ENCODE assay signal across 21 cellular contexts in the genomic region with DNA sequence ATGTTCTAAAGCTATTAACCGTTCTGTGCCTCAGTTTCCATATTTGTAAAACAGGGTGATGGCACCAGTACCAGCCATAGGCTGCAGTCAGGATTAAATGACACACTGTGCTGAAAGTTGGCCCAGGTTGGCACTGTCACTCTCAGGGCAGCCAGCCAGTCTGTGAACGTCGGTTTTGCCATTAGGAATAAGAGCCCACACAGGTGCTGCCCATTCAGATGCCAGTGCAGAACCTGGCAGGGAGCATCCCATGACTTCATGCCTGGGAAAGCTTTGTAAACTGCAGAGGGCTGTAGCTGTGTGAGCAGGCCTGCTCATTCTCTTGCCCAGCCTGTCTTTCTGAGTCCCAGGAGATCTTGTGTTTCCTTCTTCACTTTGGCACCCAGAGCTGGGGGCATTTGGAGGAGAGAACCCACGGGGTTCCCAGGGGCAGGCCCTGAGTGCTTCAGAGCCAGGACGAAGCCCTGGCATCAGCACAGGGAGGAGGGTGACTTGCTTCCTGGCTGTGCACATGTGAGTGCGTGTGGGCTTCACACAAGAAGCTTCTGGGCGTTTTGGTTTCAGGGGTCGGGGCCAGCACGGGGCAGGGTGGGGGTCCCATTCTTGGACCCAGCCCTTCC. TPM values are rescaled to one million over a fixed set of nuclear protein-coding genes. Genes with fewer than 3 reads are reported as not detected.
DNase-seq lines count a peak whose midpoint lies in the region; ATAC-seq and TF ChIP-seq lines count a peak whose summit lies in the region.
"Had no signal": no experiment of that assay in that cellular context is flagged by ENCODE, and none has a peak within 500 bp of the region (broad histone marks: within the 10 kb centered on the region; RNA-seq: fewer than 3 reads in every experiment).

No MANE protein-coding gene starts in this region.

- H3K27ac Mint-ChIP-seq in activated CD4-positive, alpha-beta T cell treated with anti-CD3 and anti-CD28 coated beads for 36 hours, result no peak overlapping the region
- H3K27ac Mint-ChIP-seq: activated naive CD4-positive, alpha-beta T cell treated with anti-CD3 and anti-CD28 coated beads, Interleukin-2, amount 50 U/mL, for 24 hours had no signal

- H3K4me1 Mint-ChIP-seq in activated CD4-positive, alpha-beta T cell treated with anti-CD3 and anti-CD28 coated beads for 36 hours, result peaks cover 16% of the 10 kb centered on the region

- no peaks in the 10 kb centered on the region for H3K9me3 ChIP-seq in heart right ventricle
- H3K9me3 ChIP-seq in body of pancreas, result no peaks in the 10 kb centered on the region
- H3K9me3 ChIP-seq in neutrophil, result no peaks in the 10 kb centered on the region
- H3K9me3 ChIP-seq: sigmoid colon, SK-N-SH, tibial nerve had no signal

- peak in 2 of 3 donors; percentile 36 to 41 for TF ChIP-seq POLR2A in body of pancreas (IDR thresholded peaks at IDR 0.05)

- H3K27ac ChIP-seq in heart right ventricle (no peak overlapping the region), body of pancreas (peak overlapping the region; percentile 6 to 86 (median 75)), neutrophil (peak overlapping the region; percentile 45)

- intact Hi-C loops in left ventricle myocardium superior (cut with micrococcal nuclease) (no loop called here), heart right ventricle (cut with DNase I) (no loop called here), body of pancreas (cut with DNase I) (no loop called here)
- intact Hi-C loops in activated CD4-positive, alpha-beta T cell treated with anti-CD3 and anti-CD28 coated beads for 36 hours (cut with DNase I, micrococcal nuclease), result no loop called here

- H3K4me3 Mint-ChIP-seq in activated CD4-positive, alpha-beta T cell treated with anti-CD3 and anti-CD28 coated beads for 36 hours, result no peak overlapping the region
- H3K4me3 Mint-ChIP-seq: activated naive CD4-positive, alpha-beta T cell treated with anti-CD3 and anti-CD28 coated beads, Interleukin-2, amount 50 U/mL, for 24 hours; CD8-positive, alpha-beta memory T cell had no signal

- DNase-seq in left ventricle myocardium superior (no peak), heart right ventricle (no peak), body of pancreas (peak; percentile 79 to 86 (median 82)), ureter (ENCODE audit: low spot score) (no peak), epidermal melanocyte (ENCODE audit: insufficient read length, low spot score) (no peak)
- no peak for DNase-seq in activated CD4-positive, alpha-beta T cell treated with anti-CD3 and anti-CD28 coated beads for 36 hours
- DNase-seq: activated CD4-positive, alpha-beta T cell treated with anti-CD3 and anti-CD28 coated beads, Interleukin-2, amount 50 U/mL, for 1 hour; NCI-H1417 treated with DMSO at 0.1 percent for 48 hours; NCI-H524; occipital lobe; OCI-M1; sigmoid colon; SK-N-SH; stimulated activated CD4-positive, alpha-beta T cell treated with anti-CD3 and anti-CD28 coated beads, Interleukin-4, amount 100 ng/mL, for 24 hours; stimulated activated CD8-positive, alpha-beta memory T cell treated with anti-CD3 and anti-CD28 coated beads, Interleukin-4, amount 100 ng/mL, for 48 hours had no signal

- ATAC-seq in left ventricle myocardium superior (peak; percentile 3), heart right ventricle (no peak), body of pancreas (peak; percentile 80), GM19455 (IDR thresholded peaks at IDR 0.05; ENCODE audit: unreplicated experiment) (no peak)
- ATAC-seq in activated CD4-positive, alpha-beta T cell treated with anti-CD3 and anti-CD28 coated beads for 36 hours, result no peak
- ATAC-seq: K562 had no signal

- CTCF ChIA-PET in activated CD4-positive, alpha-beta T cell treated with anti-CD3 and anti-CD28 coated beads for 36 hours (lab: Charles Lee), result interaction anchor here (0.5 to 1.2 kb wide), 5 partner anchors 76 to 304 kb away, joined by 3 read pairs; no protein-coding TSS in a partner anchor

- H3K27me3 ChIP-seq in heart right ventricle (no peaks in the 10 kb centered on the region), body of pancreas (no peaks in the 10 kb centered on the region), neutrophil (no peaks in the 10 kb centered on the region)
- H3K27me3 ChIP-seq: sigmoid colon, tibial nerve had no signal

- TF ChIP-seq CTCF in heart right ventricle (IDR thresholded peaks at IDR 0.05), result no peak
- TF ChIP-seq CTCF in body of pancreas (IDR thresholded peaks at IDR 0.05), result no peak
- no peak for TF ChIP-seq CTCF in neutrophil (IDR thresholded peaks at IDR 0.05)

- 65 to 71% methylated on average over 9 of the region's 9 CpGs for WGBS in heart right ventricle, 2 donors
- 19 to 39% methylated on average over 3 to 9 of the region's 9 CpGs for WGBS in body of pancreas, 2 donors

- H3K9me3 Mint-ChIP-seq in activated CD4-positive, alpha-beta T cell treated with anti-CD3 and anti-CD28 coated beads for 36 hours (ENCODE audit: low read depth), result no peaks in the 10 kb centered on the region
- H3K9me3 Mint-ChIP-seq: activated naive CD4-positive, alpha-beta T cell treated with anti-CD3 and anti-CD28 coated beads, Interleukin-2, amount 50 U/mL, for 24 hours; CD8-positive, alpha-beta memory T cell had no signal

- H3K4me3 ChIP-seq in heart right ventricle (no peak overlapping the region), body of pancreas (no peak overlapping the region), neutrophil (ENCODE audit: low read depth in 1 of 2, low read length in 1 of 2) (no peak overlapping the region)
- H3K4me3 ChIP-seq: K562, sigmoid colon, tibial nerve had no signal

- peaks cover 0 to 32% (median 18%) of the 10 kb centered on the region in 9 donors for H3K4me1 ChIP-seq in heart right ventricle
- peaks cover 51% of the 10 kb centered on the region for H3K4me1 ChIP-seq in body of pancreas
- H3K4me1 ChIP-seq in neutrophil (ENCODE audit: control insufficient read depth in 1 of 2, insufficient read depth in 1 of 2, low read depth in 1 of 2, low read length in 1 of 2), result peaks cover 43 to 44% of the 10 kb centered on the region in 2 experiments

- POLR2A ChIA-PET in activated CD4-positive, alpha-beta T cell treated with anti-CD3 and anti-CD28 coated beads for 36 hours (lab: Charles Lee), result no interaction called here

- H3K36me3 ChIP-seq in heart right ventricle, result no peaks in the 10 kb centered on the region
- H3K36me3 ChIP-seq in body of pancreas (replicated peaks in 1 of 2; ENCODE audit: insufficient read depth in 1 of 2, low read depth in 2 of 2), result no peaks in the 10 kb centered on the region
- no peaks in the 10 kb centered on the region for H3K36me3 ChIP-seq in neutrophil
- H3K36me3 ChIP-seq: sigmoid colon, tibial nerve had no signal

- peaks cover 2% of the 10 kb centered on the region for H3K36me3 Mint-ChIP-seq in activated CD4-positive, alpha-beta T cell treated with anti-CD3 and anti-CD28 coated beads for 36 hours (ENCODE audit: low read depth)

- H3K27me3 Mint-ChIP-seq in activated CD4-positive, alpha-beta T cell treated with anti-CD3 and anti-CD28 coated beads for 36 hours, result no peaks in the 10 kb centered on the region
- H3K27me3 Mint-ChIP-seq: activated naive CD4-positive, alpha-beta T cell treated with anti-CD3 and anti-CD28 coated beads, Interleukin-2, amount 50 U/mL, for 24 hours had no signal

RNA-seq across cellular contexts. Expression of a gene that starts 46.9 kb away (rescaled TPM):
- total RNA-seq in left ventricle myocardium superior (6.1 TPM), heart right ventricle (10 to 100 TPM in 1 of 10 donors, 1 to 10 TPM in 9; 2.8 to 19.8 (median 3.9) TPM), body of pancreas (10 to 100 TPM; 18.1 to 34.5 TPM), ureter (31.4 TPM)
- 10 to 100 TPM in 1 of 2 donors, 1 to 10 TPM in 1; 3.3 to 11.0 TPM for polyA plus RNA-seq in heart right ventricle
- 10 to 100 TPM; 22.8 to 34.9 TPM for total RNA-seq in activated CD4-positive, alpha-beta T cell treated with anti-CD3 and anti-CD28 coated beads for 36 hours

RNA-seq across cellular contexts. Expression of a gene that starts 54.2 kb away (rescaled TPM):
- total RNA-seq in left ventricle myocardium superior (1,172 TPM), heart right ventricle (1,000 to 10,000 TPM in 4 of 10 donors, 100 to 1,000 TPM in 6; 731 to 1,135 (median 971) TPM), body of pancreas (10 to 100 TPM; 77.5 to 78.6 TPM), ureter (65.2 TPM)
- 100 to 1,000 TPM; 279 to 401 TPM for polyA plus RNA-seq in heart right ventricle
- 100 to 1,000 TPM; 176 to 182 TPM for total RNA-seq in activated CD4-positive, alpha-beta T cell treated with anti-CD3 and anti-CD28 coated beads for 36 hours

Comparison
In these comparisons a context has a peak if more than half of its experiments do, and no peak if none do; other contexts are left out.
1. ATAC-seq: peak in left ventricle myocardium superior (single experiment) and body of pancreas (single experiment); none in heart right ventricle (0 of 8), GM19455 (single experiment) and activated CD4-positive, alpha-beta T cell treated with anti-CD3 and anti-CD28 coated beads for 36 hours (single experiment).
2. DNase-seq: peak in body of pancreas (4 of 4); none in left ventricle myocardium superior (single experiment), heart right ventricle (0 of 2), ureter (single experiment), epidermal melanocyte (single experiment) and activated CD4-positive, alpha-beta T cell treated with anti-CD3 and anti-CD28 coated beads for 36 hours (single experiment).
3. H3K27ac ChIP-seq: peak in body of pancreas (4 of 4) and neutrophil (single experiment); none in heart right ventricle (0 of 10).